In the genomic region with DNA sequence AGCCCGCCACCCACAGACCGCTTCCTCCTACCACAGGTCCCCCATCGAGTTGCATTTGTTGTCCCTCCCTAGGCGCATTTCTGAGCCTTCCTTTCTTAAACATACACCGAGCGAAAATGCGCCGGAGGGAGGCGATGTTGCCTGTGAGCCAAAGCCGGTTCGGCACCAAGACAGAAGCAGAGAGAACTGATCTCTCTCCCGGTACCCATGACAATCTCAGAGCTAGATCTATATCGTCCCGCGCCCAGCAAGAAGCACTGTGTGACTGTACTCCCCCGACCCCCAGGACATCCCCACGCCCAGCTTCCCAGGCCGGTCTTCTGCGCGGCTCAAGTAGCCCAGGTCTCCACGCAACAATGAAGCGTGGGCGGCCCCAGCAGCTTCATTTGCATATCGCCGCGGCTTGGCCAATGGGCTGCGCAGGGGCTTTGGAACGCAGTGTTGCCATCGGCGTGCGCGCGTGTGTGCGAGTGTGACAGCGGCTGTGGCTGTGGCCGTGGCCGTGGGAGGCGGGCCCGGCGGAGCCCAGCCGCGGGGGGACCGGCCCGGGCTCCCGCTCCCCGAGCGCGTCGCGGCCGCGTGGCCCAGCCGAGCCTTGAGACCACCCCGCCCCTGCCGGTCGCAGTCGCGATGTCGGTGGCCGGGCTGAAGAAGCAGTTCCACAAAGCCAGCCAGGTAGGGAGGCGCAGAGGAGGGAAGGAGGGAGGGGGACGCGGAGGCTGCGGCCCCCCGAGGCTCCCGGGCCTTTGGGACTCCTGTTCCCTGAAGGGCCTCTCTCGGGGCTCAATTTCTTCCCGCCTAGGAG, we compare ENCODE assay signal across 8 cellular contexts. TPM values are rescaled to one million over a fixed set of nuclear protein-coding genes. Genes with fewer than 3 reads are reported as not detected.
A peak's percentile ranks its signal among the peaks of the same experiment; 100 is the strongest.
DNase-seq lines count a peak whose midpoint lies in the region; ATAC-seq and TF ChIP-seq lines count a peak whose summit lies in the region.

A gene with protein sequence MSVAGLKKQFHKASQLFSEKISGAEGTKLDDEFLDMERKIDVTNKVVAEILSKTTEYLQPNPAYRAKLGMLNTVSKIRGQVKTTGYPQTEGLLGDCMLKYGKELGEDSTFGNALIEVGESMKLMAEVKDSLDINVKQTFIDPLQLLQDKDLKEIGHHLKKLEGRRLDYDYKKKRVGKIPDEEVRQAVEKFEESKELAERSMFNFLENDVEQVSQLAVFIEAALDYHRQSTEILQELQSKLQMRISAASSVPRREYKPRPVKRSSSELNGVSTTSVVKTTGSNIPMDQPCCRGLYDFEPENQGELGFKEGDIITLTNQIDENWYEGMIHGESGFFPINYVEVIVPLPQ (plus strand): TSS at position 438 of the 805 bp plus-strand sequence. CDS start 193 bp downstream, at position 631.

- H3K36me3 ChIP-seq in lung (ENCODE audit: control insufficient read depth in 2 of 2, insufficient read depth in 2 of 2, low read length in 2 of 2): no peaks in the 10 kb centered on the region

- in situ Hi-C loops in GM13976 (cut with MboI; ENCODE audit: low sequenced_read_pairs, unreplicated experiment): no loop called here

- peaks cover 0 to 2% of the 10 kb centered on the region in 2 donors for H3K9me3 ChIP-seq in lung (ENCODE audit: control insufficient read depth in 2 of 2, insufficient read depth in 1 of 2, low read length in 1 of 2)

- no peaks in the 10 kb centered on the region for H3K36me3 Mint-ChIP-seq in endothelial cell (ENCODE audit: low read depth, unreplicated experiment)

- TF ChIP-seq CTCF in GM13976 (IDR thresholded peaks at IDR 0.05; ENCODE audit: borderline replicate concordance, control extremely low read depth, extremely low read depth, insufficient read depth, missing control alignments) (no peak), endothelial cell (IDR thresholded peaks at IDR 0.05; ENCODE audit: unreplicated experiment) (no peak), lung (IDR thresholded peaks at IDR 0.05; ENCODE audit: control extremely low read depth, extremely low read depth) (no peak)

- peak within 1 kb of the TSS; percentile 89 for H3K27ac Mint-ChIP-seq in endothelial cell (ENCODE audit: unreplicated experiment)

- H3K27ac ChIP-seq in lung (ENCODE audit: low read depth in 1 of 2, low read length in 1 of 2): no peak within 1 kb of the TSS

- peaks cover 23% of the 10 kb centered on the region for H3K4me1 Mint-ChIP-seq in endothelial cell (ENCODE audit: unreplicated experiment)

- H3K4me3 Mint-ChIP-seq in endothelial cell (ENCODE audit: unreplicated experiment): peak within 1 kb of the TSS; percentile 99

- H3K27me3 ChIP-seq in lung (ENCODE audit: control insufficient read depth, insufficient read depth): no peaks in the 10 kb centered on the region

- H3K4me3 ChIP-seq in lung: peak within 1 kb of the TSS; percentile 39

- 1% methylated on average over 66 to 68 of the region's 68 CpGs for WGBS in lung, 2 donors

- H3K27me3 Mint-ChIP-seq in endothelial cell (ENCODE audit: unreplicated experiment): peaks cover 9% of the 10 kb centered on the region

- peaks cover 0 to 6% of the 10 kb centered on the region in 2 donors for H3K4me1 ChIP-seq in lung (ENCODE audit: control insufficient read depth in 2 of 2, insufficient read depth in 2 of 2, low read length in 2 of 2)

- ATAC-seq in lung (ENCODE audit: insufficient read depth, low FRiP score) (peak; percentile 94), GM21717 (IDR thresholded peaks at IDR 0.05; ENCODE audit: unreplicated experiment) (no peak)

- H3K9me3 Mint-ChIP-seq in endothelial cell (ENCODE audit: unreplicated experiment): no peaks in the 10 kb centered on the region

- DNase-seq in GM13976 (ENCODE audit: low spot score) (peak; percentile 33), NCI-H1092 treated with DMSO at 0.1 percent for 48 hours (lab: John Stamatoyannopoulos, UW) (peak; percentile 3), endothelial cell (ENCODE audit: low spot score) (peak; percentile 74), lung (ENCODE audit: low spot score) (peak; percentile 84), RKO (ENCODE audit: low spot score) (no peak)
- DNase-seq in activated CD8-positive, alpha-beta memory T cell treated with anti-CD3 and anti-CD28 coated beads for 24 hours: peak; percentile 66
- peak; percentile 46 to 51 for DNase-seq in stimulated activated CD4-positive, alpha-beta T cell treated with anti-CD3 and anti-CD28 coated beads, Interleukin-4, amount 100 ng/mL, for 4 hours

RNA-seq across cellular contexts. Expression of the gene that starts here (rescaled TPM):
- total RNA-seq in endothelial cell (ENCODE audit: unreplicated experiment) (9.4 TPM), lung (1 to 10 TPM; 1.7 to 8.4 TPM)
- 1 to 10 TPM in 1 of 2 donors, under 1 TPM in 1; 0.31 to 2.8 TPM for polyA plus RNA-seq in lung
